ENCODE assay signal across 15 cellular contexts in the genomic region with DNA sequence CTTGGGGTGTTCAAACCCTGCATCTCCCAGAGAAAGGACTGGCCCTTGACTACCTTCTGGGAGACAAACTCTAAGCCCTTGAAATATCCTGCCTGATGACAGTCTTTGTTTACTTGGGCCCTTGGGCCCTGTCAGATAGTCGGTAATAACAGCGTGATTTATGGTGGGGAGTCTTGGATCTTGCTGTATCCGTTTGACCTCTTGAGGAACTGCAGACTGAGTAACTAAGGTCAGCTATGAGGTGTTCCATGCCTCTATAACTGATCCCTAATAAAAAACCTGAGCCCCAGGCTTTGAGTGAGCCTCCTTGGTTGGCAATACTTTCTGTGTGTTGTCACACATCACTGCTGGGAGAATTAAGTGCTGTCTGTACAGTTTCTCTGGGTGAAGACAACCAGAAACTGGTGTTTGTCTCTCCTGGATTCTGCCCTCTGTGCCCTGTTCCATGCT. TPM values are rescaled to one million over a fixed set of nuclear protein-coding genes. Genes with fewer than 3 reads are reported as not detected.
DNase-seq lines count a peak whose midpoint lies in the region; ATAC-seq and TF ChIP-seq lines count a peak whose summit lies in the region.
"Had no signal": no experiment of that assay in that cellular context is flagged by ENCODE, and none has a peak within 500 bp of the region (broad histone marks: within the 10 kb centered on the region; RNA-seq: fewer than 3 reads in every experiment).

No MANE protein-coding gene starts in this region.

- no peak overlapping the region for H3K4me2 ChIP-seq in PC-3 (ENCODE audit: low read length)

- no peak overlapping the region for H3K4me3 Mint-ChIP-seq in activated CD4-positive, alpha-beta T cell treated with anti-CD3 and anti-CD28 coated beads, Interleukin-2, amount 10 ng/mL, durations not matched to agents 24 days and 14 days
- H3K4me3 Mint-ChIP-seq: activated naive CD4-positive, alpha-beta T cell treated with anti-CD3 and anti-CD28 coated beads, Interleukin-2, amount 50 U/mL, for 24 hours; central memory CD8-positive, alpha-beta T cell had no signal

- no peaks in the 10 kb centered on the region for H3K79me2 ChIP-seq in PC-3 (ENCODE audit: low read length)

- H3K27me3 ChIP-seq in cardiac muscle cell (no peaks in the 10 kb centered on the region), PC-3 (ENCODE audit: low read length) (no peaks in the 10 kb centered on the region)
- H3K27me3 ChIP-seq: upper lobe of right lung had no signal

- H3K9me3 ChIP-seq in cardiac muscle cell (ENCODE audit: low read depth) (no peaks in the 10 kb centered on the region), PC-3 (ENCODE audit: low read length) (no peaks in the 10 kb centered on the region)
- H3K9me3 ChIP-seq: upper lobe of right lung had no signal

- no peak overlapping the region for H2AFZ ChIP-seq in PC-3 (ENCODE audit: low read length)

- TF ChIP-seq CTCF in cardiac muscle cell (IDR thresholded peaks at IDR 0.05; ENCODE audit: low read depth, low read length) (no peak), PC-3 (conservative IDR thresholded peaks at IDR 0.05; ENCODE audit: low read depth, low read length) (no peak)

- CTCF ChIA-PET in PC-3 (lab: Charles Lee): no interaction called here

- H3K9me2 ChIP-seq in PC-3 (replicated peaks; ENCODE audit: low read length): no peaks in the 10 kb centered on the region

- intact Hi-C loops in left ventricle myocardium superior (cut with micrococcal nuclease): no loop called here
- intact Hi-C loops in PC-3 (cut with micrococcal nuclease): no loop called here
- intact Hi-C loops in activated CD4-positive, alpha-beta T cell treated with anti-CD3 and anti-CD28 coated beads, Interleukin-2, amount 10 ng/mL, durations not matched to agents 24 days and 14 days (cut with micrococcal nuclease): no loop called here

- no peaks in the 10 kb centered on the region for H4K20me1 ChIP-seq in PC-3 (ENCODE audit: low read length)

- H3K4me1 ChIP-seq in cardiac muscle cell (ENCODE audit: low read depth) (peaks cover 13% of the 10 kb centered on the region), PC-3 (ENCODE audit: insufficient read depth, low read length) (peaks cover 7% of the 10 kb centered on the region)
- H3K4me1 ChIP-seq: upper lobe of right lung had no signal

- H3K9ac ChIP-seq in PC-3 (ENCODE audit: low read length): no peak overlapping the region

- DNase-seq in cardiac muscle cell (ENCODE audit: low read depth in 1 of 2, low spot score in 1 of 2) (peak in 1 of 2 donors; percentile 22), left ventricle myocardium superior (no peak), PC-3 (peak; percentile 78), glomerular visceral epithelial cell (ENCODE audit: extremely low spot score) (peak; percentile 41), NCI-H2107 (lab: John Stamatoyannopoulos, UW) (no peak)
- no peak for DNase-seq in activated CD4-positive, alpha-beta T cell treated with anti-CD3 and anti-CD28 coated beads, Interleukin-2, amount 10 ng/mL, durations not matched to agents 24 days and 14 days
- DNase-seq: DMS53, erythroblast, GOT3, NCI-H1694, upper lobe of right lung had no signal

- H3K27ac ChIP-seq in cardiac muscle cell (peak overlapping the region; percentile 41), PC-3 (ENCODE audit: low read length) (0 out of 2 replicates have a peak overlapping the region, but pooled peaks have one; percentile 9)
- H3K27ac ChIP-seq: upper lobe of right lung had no signal

- peaks cover 8% of the 10 kb centered on the region for H3K27me3 Mint-ChIP-seq in activated CD4-positive, alpha-beta T cell treated with anti-CD3 and anti-CD28 coated beads, Interleukin-2, amount 10 ng/mL, durations not matched to agents 24 days and 14 days
- H3K27me3 Mint-ChIP-seq: activated naive CD4-positive, alpha-beta T cell treated with anti-CD3 and anti-CD28 coated beads, Interleukin-2, amount 50 U/mL, for 24 hours had no signal

- H3K4me3 ChIP-seq in cardiac muscle cell: no peak overlapping the region
- H3K4me3 ChIP-seq in PC-3 (ENCODE audit: low read length): no peak overlapping the region
- H3K4me3 ChIP-seq: upper lobe of right lung had no signal

- H3K4me1 Mint-ChIP-seq in activated CD4-positive, alpha-beta T cell treated with anti-CD3 and anti-CD28 coated beads, Interleukin-2, amount 10 ng/mL, durations not matched to agents 24 days and 14 days: no peaks in the 10 kb centered on the region
- H3K4me1 Mint-ChIP-seq: activated naive CD4-positive, alpha-beta T cell treated with anti-CD3 and anti-CD28 coated beads, Interleukin-2, amount 50 U/mL, for 24 hours; central memory CD8-positive, alpha-beta T cell had no signal

- no peaks in the 10 kb centered on the region for H3K36me3 Mint-ChIP-seq in activated CD4-positive, alpha-beta T cell treated with anti-CD3 and anti-CD28 coated beads, Interleukin-2, amount 10 ng/mL, durations not matched to agents 24 days and 14 days (ENCODE audit: low read depth)
- H3K36me3 Mint-ChIP-seq: activated naive CD4-positive, alpha-beta T cell treated with anti-CD3 and anti-CD28 coated beads, Interleukin-2, amount 50 U/mL, for 24 hours had no signal

- POLR2A ChIA-PET in PC-3 (lab: Charles Lee; ENCODE audit: unreplicated experiment): no interaction called here

- BruUV-seq in PC-3 (replicated peaks; lab: Mats Ljungman, UMichigan): no TSS peak

- H3K36me3 ChIP-seq in cardiac muscle cell (no peaks in the 10 kb centered on the region), PC-3 (ENCODE audit: low read depth, low read length) (no peaks in the 10 kb centered on the region)
- H3K36me3 ChIP-seq: upper lobe of right lung had no signal

- H3F3A ChIP-seq in PC-3 (ENCODE audit: low read length, unreplicated experiment): no peaks in the 10 kb centered on the region

- H3K27ac Mint-ChIP-seq in activated CD4-positive, alpha-beta T cell treated with anti-CD3 and anti-CD28 coated beads, Interleukin-2, amount 10 ng/mL, durations not matched to agents 24 days and 14 days: no peak overlapping the region
- H3K27ac Mint-ChIP-seq: activated naive CD4-positive, alpha-beta T cell treated with anti-CD3 and anti-CD28 coated beads, Interleukin-2, amount 50 U/mL, for 24 hours had no signal

- ATAC-seq in left ventricle myocardium superior (no peak), PC-3 (peak; percentile 46), HG03097 (IDR thresholded peaks at IDR 0.05; ENCODE audit: low FRiP score, unreplicated experiment) (no peak), GM19324 (IDR thresholded peaks at IDR 0.05; ENCODE audit: low FRiP score, unreplicated experiment) (no peak)
- ATAC-seq: upper lobe of right lung had no signal

- H3K9me3 Mint-ChIP-seq in activated CD4-positive, alpha-beta T cell treated with anti-CD3 and anti-CD28 coated beads, Interleukin-2, amount 10 ng/mL, durations not matched to agents 24 days and 14 days: no peaks in the 10 kb centered on the region
- H3K9me3 Mint-ChIP-seq: activated naive CD4-positive, alpha-beta T cell treated with anti-CD3 and anti-CD28 coated beads, Interleukin-2, amount 50 U/mL, for 24 hours; central memory CD8-positive, alpha-beta T cell had no signal

RNA-seq across cellular contexts. Expression of a gene that starts 56.3 kb away (rescaled TPM):
- total RNA-seq in cardiac muscle cell (6.4 and 14.8 TPM in 2 replicates), left ventricle myocardium superior (6.7 TPM), PC-3 (2014; rRNA removed) (13.2 and 14.9 TPM in 2 replicates)
- 5.7 and 11.8 TPM in 2 replicates for polyA plus RNA-seq in cardiac muscle cell
- total RNA-seq in activated CD4-positive, alpha-beta T cell treated with anti-CD3 and anti-CD28 coated beads, Interleukin-2, amount 10 ng/mL, durations not matched to agents 24 days and 14 days: 21.0 and 21.7 TPM in 2 replicates

Comparison
In these comparisons a context has a peak if more than half of its experiments do, and no peak if none do; other contexts are left out.
1. DNase-seq: peak in PC-3 (single experiment) and glomerular visceral epithelial cell (single experiment); none in left ventricle myocardium superior (single experiment), NCI-H2107 (single experiment) and activated CD4-positive, alpha-beta T cell treated with anti-CD3 and anti-CD28 coated beads, Interleukin-2, amount 10 ng/mL, durations not matched to agents 24 days and 14 days (single experiment).